1 cellular context compared by ENCODE assay signal in genomic region chr13:39282400-39282972, GRCh38.
TF ChIP-seq lines count a peak whose summit lies in the region.

No MANE protein-coding gene starts in this region.

TF ChIP-seq in HepG2, 621 proteins besides CTCF, POLR2A, EP300 and RAD21 (continued from another document):
- TF ChIP-seq ZNF790 (CRISPR knock-in tag; IDR thresholded peaks at IDR 0.05; ENCODE audit: borderline replicate concordance) (no peak), MTA1 (CRISPR knock-in tag; IDR thresholded peaks at IDR 0.05; ENCODE audit: borderline replicate concordance) (no peak), ZNF766 (CRISPR knock-in tag; IDR thresholded peaks at IDR 0.05; ENCODE audit: borderline replicate concordance) (no peak), SAP130 (CRISPR knock-in tag; IDR thresholded peaks at IDR 0.05; ENCODE audit: low read depth) (no peak)
